In genomic region chr1:107142370-107142668, GRCh38 we compare ENCODE assay signal across 1 cellular context.
TF ChIP-seq lines count a peak whose summit lies in the region.

No MANE protein-coding gene starts in this region.

TF ChIP-seq in HepG2, 621 proteins besides CTCF, POLR2A, EP300 and RAD21 (continued from another document):
- TF ChIP-seq, protein P1, sequence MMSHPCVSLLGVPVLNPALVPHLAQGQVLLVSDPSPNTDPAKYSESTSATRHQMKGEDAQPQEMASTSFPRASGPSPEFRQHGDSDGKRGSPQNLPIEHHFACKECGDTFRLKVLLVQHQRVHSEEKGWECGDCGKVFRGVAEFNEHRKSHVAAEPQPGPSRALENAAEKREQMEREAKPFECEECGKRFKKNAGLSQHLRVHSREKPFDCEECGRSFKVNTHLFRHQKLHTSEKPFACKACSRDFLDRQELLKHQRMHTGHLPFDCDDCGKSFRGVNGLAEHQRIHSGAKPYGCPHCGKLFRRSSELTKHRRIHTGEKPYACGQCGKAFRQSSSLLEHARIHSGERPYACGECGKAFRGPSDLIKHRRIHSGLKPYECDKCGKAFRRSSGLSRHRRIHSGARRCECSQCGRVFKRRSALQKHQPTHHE (CRISPR knock-in tag; IDR thresholded peaks at IDR 0.05; ENCODE audit: borderline replicate concordance) = no peak
- TF ChIP-seq AHDC1 (CRISPR knock-in tag; IDR thresholded peaks at IDR 0.05; ENCODE audit: borderline replicate concordance) (no peak), MAF1 (CRISPR knock-in tag; IDR thresholded peaks at IDR 0.05; ENCODE audit: borderline replicate concordance) (no peak)
